In genomic region chr1:154182342-154183044, GRCh38 we compare ENCODE assay signal across 1 cellular context.
TF ChIP-seq lines count a peak whose summit lies in the region.

No MANE protein-coding gene starts in this region.

TF ChIP-seq in HepG2, 621 proteins besides CTCF, POLR2A, EP300 and RAD21 (continued from another document and continues in another):
- TF ChIP-seq ZNF276 (CRISPR knock-in tag; IDR thresholded peaks at IDR 0.05; ENCODE audit: low read depth) (no peak), SAP130 (CRISPR knock-in tag; IDR thresholded peaks at IDR 0.05; ENCODE audit: low read depth) (peak; percentile 57), ZNF367 (CRISPR knock-in tag; IDR thresholded peaks at IDR 0.05; ENCODE audit: borderline replicate concordance) (peak; percentile 56; the same call in 1 of the 2 replicates), ZNF746 (CRISPR knock-in tag; IDR thresholded peaks at IDR 0.05) (0 out of 2 replicates have a peak, but pooled peaks have one; percentile 9), AGO1 (IDR thresholded peaks at IDR 0.05; ENCODE audit: low read depth, low read length, poor library complexity, severe bottlenecking) (peak; percentile 91), JUND (CRISPR knock-in tag; IDR thresholded peaks at IDR 0.05) (0 out of 2 replicates have a peak, but pooled peaks have one; percentile 13), ATF7 (IDR thresholded peaks at IDR 0.05) (no peak), ATF7 (CRISPR knock-in tag; IDR thresholded peaks at IDR 0.05) (no peak), KDM5A (IDR thresholded peaks at IDR 0.05; ENCODE audit: borderline replicate concordance, low read length) (peak; percentile 64; the same call in 1 of the 2 replicates), ZNF607 (CRISPR knock-in tag; IDR thresholded peaks at IDR 0.05; ENCODE audit: borderline replicate concordance) (no peak), NAIF1 (CRISPR knock-in tag; IDR thresholded peaks at IDR 0.05; ENCODE audit: borderline replicate concordance) (no peak), MAF1 (CRISPR knock-in tag; IDR thresholded peaks at IDR 0.05; ENCODE audit: borderline replicate concordance) (no peak), SAFB2 (CRISPR knock-in tag; IDR thresholded peaks at IDR 0.05; ENCODE audit: borderline replicate concordance, low read depth) (peak; percentile 15; the same call in 1 of the 2 replicates), SNAI1 (CRISPR knock-in tag; IDR thresholded peaks at IDR 0.05; ENCODE audit: borderline replicate concordance) (0 out of 2 replicates have a peak, but pooled peaks have one; percentile 27), GZF1 (CRISPR knock-in tag; IDR thresholded peaks at IDR 0.05) (no peak; the same call in 1 of the 2 replicates), REST (IDR thresholded peaks at IDR 0.05; ENCODE audit: borderline replicate concordance in 1 of 2, low read depth in 1 of 2, low read length in 2 of 2) (no peak), CERS6 (CRISPR knock-in tag; IDR thresholded peaks at IDR 0.05) (0 out of 2 replicates have a peak, but pooled peaks have one; percentile 68), ZNF230 (CRISPR knock-in tag; IDR thresholded peaks at IDR 0.05) (no peak; the same call in 1 of the 2 replicates), PHF20 (CRISPR knock-in tag; IDR thresholded peaks at IDR 0.05) (peak; percentile 35; the same call in 1 of the 2 replicates), ZNF235 (CRISPR knock-in tag; IDR thresholded peaks at IDR 0.05; ENCODE audit: borderline replicate concordance) (peak; percentile 65; the same call in 1 of the 2 replicates), BCL3 (CRISPR knock-in tag; IDR thresholded peaks at IDR 0.05) (0 out of 2 replicates have a peak, but pooled peaks have one; percentile 56), HOXA3 (CRISPR knock-in tag; IDR thresholded peaks at IDR 0.05) (no peak), TBP (CRISPR knock-in tag; IDR thresholded peaks at IDR 0.05) (peak; percentile 80; the same call in 1 of the 2 replicates), KLF13 (CRISPR knock-in tag; IDR thresholded peaks at IDR 0.05) (no peak), REL (CRISPR knock-in tag; conservative IDR thresholded peaks at IDR 0.05) (no peak), ZNF761 (CRISPR knock-in tag; conservative IDR thresholded peaks at IDR 0.05) (no peak), ZNF432 (CRISPR knock-in tag; IDR thresholded peaks at IDR 0.05; ENCODE audit: borderline replicate concordance) (no peak), MTF2 (CRISPR knock-in tag; IDR thresholded peaks at IDR 0.05; ENCODE audit: borderline replicate concordance) (no peak), ZFP82 (CRISPR knock-in tag; IDR thresholded peaks at IDR 0.05; ENCODE audit: borderline replicate concordance) (no peak), ZFP36L2 (CRISPR knock-in tag; IDR thresholded peaks at IDR 0.05) (no peak), ASH2L (IDR thresholded peaks at IDR 0.05; ENCODE audit: insufficient read length, low read depth, low read length) (peak; percentile 72), ZNF331 (CRISPR knock-in tag; IDR thresholded peaks at IDR 0.05) (no peak), ZNF280B (CRISPR knock-in tag; IDR thresholded peaks at IDR 0.05; ENCODE audit: borderline replicate concordance) (no peak), ZFP62 (CRISPR knock-in tag; IDR thresholded peaks at IDR 0.05) (no peak), NR2C2 (CRISPR knock-in tag; IDR thresholded peaks at IDR 0.05; ENCODE audit: borderline replicate concordance) (no peak), ZNF619 (CRISPR knock-in tag; IDR thresholded peaks at IDR 0.05) (no peak), ZNF510 (CRISPR knock-in tag; IDR thresholded peaks at IDR 0.05; ENCODE audit: low read depth) (peak; percentile 2; the same call in 1 of the 2 replicates), PREB (CRISPR knock-in tag; IDR thresholded peaks at IDR 0.05) (no peak), MIER3 (CRISPR knock-in tag; IDR thresholded peaks at IDR 0.05; ENCODE audit: borderline replicate concordance) (no peak), PBX2 (CRISPR knock-in tag; IDR thresholded peaks at IDR 0.05) (no peak), MIXL1 (CRISPR knock-in tag; IDR thresholded peaks at IDR 0.05) (no peak), FOXC1 (CRISPR knock-in tag; IDR thresholded peaks at IDR 0.05; ENCODE audit: borderline replicate concordance) (peak; percentile 1; the same call in 1 of the 2 replicates), MXD1 (CRISPR knock-in tag; IDR thresholded peaks at IDR 0.05) (no peak), ZBTB1 (CRISPR knock-in tag; IDR thresholded peaks at IDR 0.05; ENCODE audit: borderline replicate concordance) (no peak), ZNF75D (CRISPR knock-in tag; IDR thresholded peaks at IDR 0.05; ENCODE audit: borderline replicate concordance) (no peak), ZNF260 (CRISPR knock-in tag; IDR thresholded peaks at IDR 0.05; ENCODE audit: borderline replicate concordance, low read depth) (no peak), ZSCAN30 (CRISPR knock-in tag; IDR thresholded peaks at IDR 0.05) (no peak), NR2F2 (IDR thresholded peaks at IDR 0.05; ENCODE audit: borderline replicate concordance, low read depth) (no peak; the same call in 1 of the 2 replicates), HHEX (CRISPR knock-in tag; IDR thresholded peaks at IDR 0.05) (no peak), ZNF251 (CRISPR knock-in tag; IDR thresholded peaks at IDR 0.05) (no peak), LRRFIP1 (CRISPR knock-in tag; conservative IDR thresholded peaks at IDR 0.05) (no peak), ZNF414 (CRISPR knock-in tag; IDR thresholded peaks at IDR 0.05) (peak; percentile 8; the same call in 1 of the 2 replicates), GABPA (IDR thresholded peaks at IDR 0.05; ENCODE audit: low read depth, low read length) (peak; percentile 43), GABPA (CRISPR knock-in tag; IDR thresholded peaks at IDR 0.05; ENCODE audit: low read depth) (0 out of 2 replicates have a peak, but pooled peaks have one; percentile 48), DDIT3 (CRISPR knock-in tag; IDR thresholded peaks at IDR 0.05) (no peak)
